ENCODE assay signal across 26 cellular contexts in the genomic region with DNA sequence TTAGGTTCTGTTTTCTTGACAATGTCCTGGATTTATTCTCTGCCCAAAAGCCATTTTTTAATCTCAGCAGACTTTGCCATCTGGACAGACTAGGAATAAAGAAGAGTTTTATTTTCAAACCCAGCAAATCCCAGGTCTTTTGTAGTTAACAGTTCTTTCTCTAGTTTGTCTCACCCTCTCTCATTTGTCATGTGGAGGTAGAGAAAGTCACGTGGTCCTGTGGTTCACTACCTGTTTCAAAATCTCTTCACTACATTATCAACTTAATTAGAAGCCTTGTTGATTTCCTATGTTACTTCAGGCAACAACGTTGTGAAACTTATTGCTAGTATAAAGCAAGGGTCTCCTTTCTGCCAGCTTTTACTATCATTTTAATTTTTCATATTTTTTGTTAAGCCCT.
"Had no signal": no experiment of that assay in that cellular context is flagged by ENCODE, and none has a peak within 500 bp of the region (broad histone marks: within the 10 kb centered on the region; RNA-seq: fewer than 3 reads in every experiment).

No MANE protein-coding gene starts in this region.

- H3K4me1 ChIP-seq: stomach, suprapubic skin, testis, tibial artery, tibial nerve, transverse colon, upper lobe of left lung, upper lobe of right lung, uterus, vagina had no signal

- H3K27me3 ChIP-seq: stomach, suprapubic skin, testis, thyroid gland, tibial artery, tibial nerve, transverse colon, upper lobe of left lung, upper lobe of right lung, uterus, vagina had no signal

- ATAC-seq: stimulated activated effector memory CD8-positive, alpha-beta T cell treated with anti-CD3 and anti-CD28 coated beads, Interleukin-12 subunit alpha, Interleukin-12 subunit beta, amount 100 ng/mL, for 72 hours; stimulated activated naive B cell treated with anti-CD40 and anti-IgM and Interleukin-4, amounts not matched to agents 10 μg/mL and 1 μg/mL and 100 μg/mL, for 72 hours; stimulated activated naive CD8-positive, alpha-beta T cell treated with anti-CD3 and anti-CD28 coated beads, Interleukin-15, amount 100 ng/mL, for 72 hours; stimulated activated naive CD8-positive, alpha-beta T cell treated with anti-CD3 and anti-CD28 coated beads, Interleukin-15, Interleukin-2, amounts not matched to agents 100 U/mL and 50 U/mL, for 24 hours; upper lobe of right lung had no signal

- H3K36me3 ChIP-seq: stomach, suprapubic skin, thoracic aorta, thyroid gland, tibial artery, tibial nerve, transverse colon, upper lobe of left lung, upper lobe of right lung, uterus, vagina had no signal

- H3K4me3 ChIP-seq: stomach, suprapubic skin, testis, thoracic aorta, thyroid gland, tibial artery, tibial nerve, transverse colon, upper lobe of left lung, upper lobe of right lung, uterus, vagina had no signal

- FAIRE-seq: urothelium cell line had no signal

- H3K27ac ChIP-seq: stomach, suprapubic skin, testis, thoracic aorta, thyroid gland, tibial artery, tibial nerve, transverse colon, upper lobe of left lung, upper lobe of right lung, uterus, vagina had no signal

- H3K9me3 ChIP-seq: stomach, suprapubic skin, testis, thoracic aorta, thyroid gland, tibial artery, transverse colon, upper lobe of left lung, upper lobe of right lung, uterus, vagina had no signal

- DNase-seq: stimulated activated CD4-positive, alpha-beta T cell treated with anti-CD3 and anti-CD28 coated beads, Interleukin-2, amount 100 ng/mL, for 48 hours; stimulated activated CD4-positive, alpha-beta T cell treated with anti-CD3 and anti-CD28 coated beads, Interleukin-4, amount 100 ng/mL, for 1 hour; stimulated activated CD4-positive, alpha-beta T cell treated with anti-CD3 and anti-CD28 coated beads, Interleukin-4, amount 100 ng/mL, for 24 hours; stimulated activated CD4-positive, alpha-beta T cell treated with anti-CD3 and anti-CD28 coated beads, Interleukin-4, amount 100 ng/mL, for 4 hours; stimulated activated CD8-positive, alpha-beta memory T cell treated with anti-CD3 and anti-CD28 coated beads, Interleukin-4, amount 100 ng/mL, for 48 hours; stimulated activated naive B cell treated with anti-CD40 and anti-IgM and Interleukin-4, amounts not matched to agents 10 μg/mL and 1 μg/mL and 100 μg/mL, for 72 hours; stimulated activated naive CD4-positive, alpha-beta T cell; stimulated activated naive CD4-positive, alpha-beta T cell treated with Interleukin-2 at 50 U/mL for 16 hours; stimulated activated naive CD8-positive, alpha-beta T cell treated with anti-CD3 and anti-CD28 coated beads, Interleukin-15, amount 100 ng/mL, for 72 hours; stimulated activated naive CD8-positive, alpha-beta T cell treated with anti-CD3 and anti-CD28 coated beads, Interleukin-15, Interleukin-2, amounts not matched to agents 100 U/mL and 50 U/mL, for 24 hours; stomach; substantia nigra; testis; thyroid gland; tibial artery; transverse colon; trophoblast cell; upper lobe of left lung; upper lobe of right lung; uterus had no signal
